In genomic region chr22:21980547-21980946, GRCh38 we compare ENCODE assay signal across 15 cellular contexts. TPM values are rescaled to one million over a fixed set of nuclear protein-coding genes. Genes with fewer than 3 reads are reported as not detected.
DNase-seq lines count a peak whose midpoint lies in the region; ATAC-seq lines count a peak whose summit lies in the region.
"Had no signal": no experiment of that assay in that cellular context is flagged by ENCODE, and none has a peak within 500 bp of the region (broad histone marks: within the 10 kb centered on the region; RNA-seq: fewer than 3 reads in every experiment).

No MANE protein-coding gene starts in this region.

- H3K27ac Mint-ChIP-seq in activated naive CD4-positive, alpha-beta T cell treated with anti-CD3 and anti-CD28 coated beads, Interleukin-2, amount 50 U/mL, for 24 hours = no peak overlapping the region
- no peak overlapping the region for H3K27ac Mint-ChIP-seq in activated naive CD4-positive, alpha-beta T cell treated with anti-CD3 and anti-CD28 coated beads for 36 hours
- peak overlapping the region; percentile 74 for H3K27ac Mint-ChIP-seq in T-helper 17 cell
- peak overlapping the region in 2 of 6 donors; percentile 2 to 21 for H3K27ac Mint-ChIP-seq in immature natural killer cell
- H3K27ac Mint-ChIP-seq in stimulated activated naive B cell treated with anti-CD40 and anti-IgM and Interleukin-4, amounts not matched to agents 10 μg/mL and 1 μg/mL and 100 μg/mL, for 72 hours = peak overlapping the region; percentile 68

- no peak for ATAC-seq in T-helper 17 cell
- ATAC-seq in stimulated activated naive B cell treated with anti-CD40 and anti-IgM and Interleukin-4, amounts not matched to agents 10 μg/mL and 1 μg/mL and 100 μg/mL, for 72 hours (replicated peaks) = no peak
- ATAC-seq in GM21381 (IDR thresholded peaks at IDR 0.05; ENCODE audit: unreplicated experiment) = no peak
- ATAC-seq: right lobe of liver had no signal

- DNase-seq in activated naive CD4-positive, alpha-beta T cell treated with anti-CD3 and anti-CD28 coated beads for 36 hours = no peak
- no peak for DNase-seq in T-helper 17 cell
- no peak for DNase-seq in immature natural killer cell
- no peak for DNase-seq in stimulated activated naive B cell treated with anti-CD40 and anti-IgM and Interleukin-4, amounts not matched to agents 10 μg/mL and 1 μg/mL and 100 μg/mL, for 72 hours
- DNase-seq in NCI-H748 (lab: John Stamatoyannopoulos, UW; ENCODE audit: unreplicated experiment) = no peak
- DNase-seq in stimulated activated CD4-positive, alpha-beta T cell treated with anti-CD3 and anti-CD28 coated beads, Interleukin-15, amount 100 ng/mL, for 24 hours = no peak
- DNase-seq: caudate nucleus; effector CD4-positive, alpha-beta T cell; GDM1; MG63; NCI-H2029; substantia nigra had no signal

- peaks cover 51% of the 10 kb centered on the region for H3K4me1 Mint-ChIP-seq in activated naive CD4-positive, alpha-beta T cell treated with anti-CD3 and anti-CD28 coated beads, Interleukin-2, amount 50 U/mL, for 24 hours
- peaks cover 38% of the 10 kb centered on the region for H3K4me1 Mint-ChIP-seq in activated naive CD4-positive, alpha-beta T cell treated with anti-CD3 and anti-CD28 coated beads for 36 hours (ENCODE audit: low read depth)
- H3K4me1 Mint-ChIP-seq in T-helper 17 cell (peaks cover 38% of the 10 kb centered on the region), immature natural killer cell (peaks cover 50 to 63% of the 10 kb centered on the region in 2 donors)
- peaks cover 33 to 55% of the 10 kb centered on the region in 2 donors for H3K4me1 Mint-ChIP-seq in stimulated activated naive B cell treated with anti-CD40 and anti-IgM and Interleukin-4, amounts not matched to agents 10 μg/mL and 1 μg/mL and 100 μg/mL, for 72 hours

- no peaks in the 10 kb centered on the region for H3K9me3 Mint-ChIP-seq in activated naive CD4-positive, alpha-beta T cell treated with anti-CD3 and anti-CD28 coated beads, Interleukin-2, amount 50 U/mL, for 24 hours
- no peaks in the 10 kb centered on the region for H3K9me3 Mint-ChIP-seq in activated naive CD4-positive, alpha-beta T cell treated with anti-CD3 and anti-CD28 coated beads for 36 hours
- H3K9me3 Mint-ChIP-seq in immature natural killer cell = no peaks in the 10 kb centered on the region
- no peaks in the 10 kb centered on the region for H3K9me3 Mint-ChIP-seq in stimulated activated naive B cell treated with anti-CD40 and anti-IgM and Interleukin-4, amounts not matched to agents 10 μg/mL and 1 μg/mL and 100 μg/mL, for 72 hours

- H3K4me3 Mint-ChIP-seq in activated naive CD4-positive, alpha-beta T cell treated with anti-CD3 and anti-CD28 coated beads, Interleukin-2, amount 50 U/mL, for 24 hours = peak overlapping the region; percentile 3
- H3K4me3 Mint-ChIP-seq in activated naive CD4-positive, alpha-beta T cell treated with anti-CD3 and anti-CD28 coated beads for 36 hours = no peak overlapping the region
- H3K4me3 Mint-ChIP-seq in T-helper 17 cell (no peak overlapping the region), immature natural killer cell (peak overlapping the region in 3 of 5 donors; percentile 87 to 90 (median 89))
- peak overlapping the region in 1 of 2 donors; percentile 19 for H3K4me3 Mint-ChIP-seq in stimulated activated naive B cell treated with anti-CD40 and anti-IgM and Interleukin-4, amounts not matched to agents 10 μg/mL and 1 μg/mL and 100 μg/mL, for 72 hours

- CTCF ChIA-PET in activated naive CD4-positive, alpha-beta T cell treated with anti-CD3 and anti-CD28 coated beads for 36 hours (lab: Charles Lee) = interaction anchor here (3.6 kb wide), 1 partner anchor 9 kb away, joined by 32 read pairs; no protein-coding TSS in a partner anchor

- no peaks in the 10 kb centered on the region for H3K36me3 Mint-ChIP-seq in activated naive CD4-positive, alpha-beta T cell treated with anti-CD3 and anti-CD28 coated beads, Interleukin-2, amount 50 U/mL, for 24 hours
- no peaks in the 10 kb centered on the region for H3K36me3 Mint-ChIP-seq in activated naive CD4-positive, alpha-beta T cell treated with anti-CD3 and anti-CD28 coated beads for 36 hours (ENCODE audit: low read depth)
- H3K36me3 Mint-ChIP-seq in T-helper 17 cell (ENCODE audit: low read depth) (peaks cover 6% of the 10 kb centered on the region), immature natural killer cell (no peaks in the 10 kb centered on the region)
- H3K36me3 Mint-ChIP-seq in stimulated activated naive B cell treated with anti-CD40 and anti-IgM and Interleukin-4, amounts not matched to agents 10 μg/mL and 1 μg/mL and 100 μg/mL, for 72 hours = peaks cover 17 to 29% of the 10 kb centered on the region in 2 donors

- no peaks in the 10 kb centered on the region for H3K27me3 Mint-ChIP-seq in activated naive CD4-positive, alpha-beta T cell treated with anti-CD3 and anti-CD28 coated beads, Interleukin-2, amount 50 U/mL, for 24 hours
- no peaks in the 10 kb centered on the region for H3K27me3 Mint-ChIP-seq in activated naive CD4-positive, alpha-beta T cell treated with anti-CD3 and anti-CD28 coated beads for 36 hours (ENCODE audit: low read depth)
- H3K27me3 Mint-ChIP-seq in T-helper 17 cell (no peaks in the 10 kb centered on the region), immature natural killer cell (ENCODE audit: low read depth in 3 of 3) (peaks cover 1 to 4% (median 2%) of the 10 kb centered on the region in 3 donors)
- no peaks in the 10 kb centered on the region for H3K27me3 Mint-ChIP-seq in stimulated activated naive B cell treated with anti-CD40 and anti-IgM and Interleukin-4, amounts not matched to agents 10 μg/mL and 1 μg/mL and 100 μg/mL, for 72 hours

- intact Hi-C loops in activated naive CD4-positive, alpha-beta T cell treated with anti-CD3 and anti-CD28 coated beads for 36 hours (cut with micrococcal nuclease) = no loop called here

- H3K9me3 ChIP-seq in T-helper 17 cell (ENCODE audit: control insufficient read depth, low read length, poor library complexity, severe bottlenecking) = no peaks in the 10 kb centered on the region
- H3K9me3 ChIP-seq: MG63, right lobe of liver had no signal

RNA-seq across cellular contexts. Expression of gene TOP3B, which starts 2.0 kb away (rescaled TPM):
- total RNA-seq in activated naive CD4-positive, alpha-beta T cell treated with anti-CD3 and anti-CD28 coated beads for 36 hours = 10 to 100 TPM; 41.2 to 41.4 TPM
- 10 to 100 TPM; 49.5 to 55.5 TPM for total RNA-seq in T-helper 17 cell
- 10 to 100 TPM in 1 of 3 donors, 1 to 10 TPM in 2; 8.4 to 17.2 (median 9.7) TPM for polyA plus RNA-seq in immature natural killer cell

RNA-seq across cellular contexts. Expression of gene PPM1F, which starts 27.9 kb away (rescaled TPM):
- total RNA-seq in activated naive CD4-positive, alpha-beta T cell treated with anti-CD3 and anti-CD28 coated beads for 36 hours = 10 to 100 TPM; 23.0 to 24.3 TPM
- 10 to 100 TPM; 15.8 to 16.2 TPM for total RNA-seq in T-helper 17 cell
- polyA plus RNA-seq in immature natural killer cell = 10 to 100 TPM in 1 of 3 donors, 1 to 10 TPM in 2; 5.5 to 13.6 (median 8.0) TPM

Comparison
In these comparisons a context has a peak if more than half of its experiments do, and no peak if none do; other contexts are left out.
1. H3K4me3 Mint-ChIP-seq: peak in activated naive CD4-positive, alpha-beta T cell treated with anti-CD3 and anti-CD28 coated beads, Interleukin-2, amount 50 U/mL, for 24 hours (single experiment) and immature natural killer cell (3 of 5); none in activated naive CD4-positive, alpha-beta T cell treated with anti-CD3 and anti-CD28 coated beads for 36 hours (single experiment) and T-helper 17 cell (single experiment).
2. H3K27ac Mint-ChIP-seq: peak in T-helper 17 cell (single experiment) and stimulated activated naive B cell treated with anti-CD40 and anti-IgM and Interleukin-4, amounts not matched to agents 10 μg/mL and 1 μg/mL and 100 μg/mL, for 72 hours (single experiment); none in activated naive CD4-positive, alpha-beta T cell treated with anti-CD3 and anti-CD28 coated beads, Interleukin-2, amount 50 U/mL, for 24 hours (single experiment) and activated naive CD4-positive, alpha-beta T cell treated with anti-CD3 and anti-CD28 coated beads for 36 hours (single experiment).